27 cellular contexts compared by ENCODE assay signal in genomic region chr2:237872178-237872887, GRCh38. TPM values are rescaled to one million over a fixed set of nuclear protein-coding genes. Genes with fewer than 3 reads are reported as not detected.
DNase-seq lines count a peak whose midpoint lies in the region; ATAC-seq and TF ChIP-seq lines count a peak whose summit lies in the region.
"Had no signal": no experiment of that assay in that cellular context is flagged by ENCODE, and none has a peak within 500 bp of the region (broad histone marks: within the 10 kb centered on the region; RNA-seq: fewer than 3 reads in every experiment).

No MANE protein-coding gene starts in this region.

- no peak overlapping the region for H3K27ac Mint-ChIP-seq in natural killer cell treated with Interleukin-12 subunit alpha and Interleukin-12 subunit beta and Interleukin-15 and Interleukin-18, amount 100 ng/mL, for 72 hours

- TF ChIP-seq POLR2A in uterus (IDR thresholded peaks at IDR 0.05): no peak

- H3K4me1 Mint-ChIP-seq in natural killer cell treated with Interleukin-12 subunit alpha and Interleukin-12 subunit beta and Interleukin-15 and Interleukin-18, amount 100 ng/mL, for 72 hours (ENCODE audit: low read depth in 2 of 2): peaks cover 25 to 29% of the 10 kb centered on the region in 2 donors

- no peak overlapping the region for H3K4me3 Mint-ChIP-seq in natural killer cell treated with Interleukin-12 subunit alpha and Interleukin-12 subunit beta and Interleukin-15 and Interleukin-18, amount 100 ng/mL, for 72 hours
- H3K4me3 Mint-ChIP-seq: activated naive CD4-positive, alpha-beta T cell treated with anti-CD3 and anti-CD28 coated beads, Interleukin-2, amount 10 ng/mL, durations not matched to agents 7 days and 5 days; CD8-positive, alpha-beta memory T cell had no signal

- peak overlapping the region; percentile 70 for H3K27ac ChIP-seq in muscle layer of colon (ENCODE audit: low read depth, low read length)
- peak overlapping the region; percentile 98 to 100 for H3K27ac ChIP-seq in uterus
- H3K27ac ChIP-seq: cardiac muscle cell, suprapubic skin had no signal

- peaks cover 5% of the 10 kb centered on the region for H3K36me3 ChIP-seq in muscle layer of colon (ENCODE audit: insufficient read depth, low read length)
- no peaks in the 10 kb centered on the region for H3K36me3 ChIP-seq in uterus
- H3K36me3 ChIP-seq: cardiac muscle cell, suprapubic skin had no signal

- TF ChIP-seq CTCF in uterus (IDR thresholded peaks at IDR 0.05): no peak

- peaks cover 0 to 12% of the 10 kb centered on the region in 2 donors for H3K27me3 Mint-ChIP-seq in natural killer cell treated with Interleukin-12 subunit alpha and Interleukin-12 subunit beta and Interleukin-15 and Interleukin-18, amount 100 ng/mL, for 72 hours

- H3K9me3 ChIP-seq in muscle layer of colon (ENCODE audit: low read length) (no peaks in the 10 kb centered on the region), uterus (no peaks in the 10 kb centered on the region)
- H3K9me3 ChIP-seq: suprapubic skin had no signal

- no peak overlapping the region for H3K4me3 ChIP-seq in muscle layer of colon (ENCODE audit: low read depth in 1 of 2, low read length in 2 of 2)
- no peak overlapping the region for H3K4me3 ChIP-seq in uterus
- H3K4me3 ChIP-seq: cardiac muscle cell, smooth muscle cell, suprapubic skin had no signal

- H3K9ac ChIP-seq in muscle layer of colon (ENCODE audit: low read length): no peak overlapping the region

- peak; percentile 23 for DNase-seq in activated CD8-positive, alpha-beta memory T cell treated with anti-CD3 and anti-CD28 coated beads, Interleukin-2, amount 50 U/mL, for 48 hours
- DNase-seq in activated CD8-positive, alpha-beta memory T cell treated with anti-CD3 and anti-CD28 coated beads, Interleukin-2, amount 50 U/mL, for 4 hours: no peak
- DNase-seq in Right ventricle myocardium superior (no peak), uterus (peak in 1 of 2 donors; percentile 18), 8988T (no peak)
- no peak for DNase-seq in natural killer cell treated with Interleukin-12 subunit alpha and Interleukin-12 subunit beta and Interleukin-15 and Interleukin-18, amount 100 ng/mL, for 72 hours (ENCODE audit: low spot score)
- DNase-seq: activated CD4-positive, alpha-beta T cell treated with anti-CD3 and anti-CD28 coated beads, Interleukin-2, amount 50 U/mL, for 48 hours; activated CD4-positive, CD25-positive, alpha-beta regulatory T cell; activated naive CD4-positive, alpha-beta T cell treated with anti-CD3 and anti-CD28 coated beads, Interleukin-2, amount 10 ng/mL, durations not matched to agents 7 days and 5 days; AML-193; CD8-positive, alpha-beta memory T cell; NCI-H1105 treated with DMSO at 0.1 percent for 48 hours; NCI-H2081; NCI-H446; NCI-H82; nucleus accumbens; SIG-M5; SW 1271 had no signal

- H3K36me3 Mint-ChIP-seq in natural killer cell treated with Interleukin-12 subunit alpha and Interleukin-12 subunit beta and Interleukin-15 and Interleukin-18, amount 100 ng/mL, for 72 hours: no peaks in the 10 kb centered on the region

- ATAC-seq in Right ventricle myocardium superior (ENCODE audit: poor library complexity): peak; percentile 45
- no peak for ATAC-seq in GM21619 (IDR thresholded peaks at IDR 0.05; ENCODE audit: unreplicated experiment)
- no peak for ATAC-seq in natural killer cell treated with Interleukin-12 subunit alpha and Interleukin-12 subunit beta and Interleukin-15 and Interleukin-18, amount 100 ng/mL, for 72 hours
- ATAC-seq: HCT116 had no signal

- peaks cover 94% of the 10 kb centered on the region for H3K4me1 ChIP-seq in muscle layer of colon (ENCODE audit: insufficient read depth, low read length)
- peaks cover 29 to 49% of the 10 kb centered on the region in 2 donors for H3K4me1 ChIP-seq in uterus

- intact Hi-C loops in Right ventricle myocardium superior (cut with DNase I) (no loop called here), uterus (cut with DNase I; ENCODE audit: low total_unique reads) (no loop called here)

- H3K9me3 Mint-ChIP-seq in natural killer cell treated with Interleukin-12 subunit alpha and Interleukin-12 subunit beta and Interleukin-15 and Interleukin-18, amount 100 ng/mL, for 72 hours: no peaks in the 10 kb centered on the region
- H3K9me3 Mint-ChIP-seq: activated naive CD4-positive, alpha-beta T cell treated with anti-CD3 and anti-CD28 coated beads, Interleukin-2, amount 10 ng/mL, durations not matched to agents 7 days and 5 days; CD8-positive, alpha-beta memory T cell had no signal

- no peaks in the 10 kb centered on the region for H3K27me3 ChIP-seq in muscle layer of colon (ENCODE audit: control insufficient read depth in 1 of 2, insufficient read depth in 2 of 2, low read length in 2 of 2)
- H3K27me3 ChIP-seq in uterus: no peaks in the 10 kb centered on the region
- H3K27me3 ChIP-seq: cardiac muscle cell had no signal

RNA-seq across cellular contexts. Expression of gene RAMP1, which starts 12.9 kb away (rescaled TPM):
- total RNA-seq in Right ventricle myocardium superior (138 TPM), uterus (100 to 1,000 TPM in 3 of 4 donors, 10 to 100 TPM in 1; 44.1 to 591 (median 424) TPM)
- total RNA-seq in natural killer cell treated with Interleukin-12 subunit alpha and Interleukin-12 subunit beta and Interleukin-15 and Interleukin-18, amount 100 ng/mL, for 72 hours: 1 to 10 TPM; 1.5 to 7.4 TPM
- total RNA-seq: G401, OCI-LY7, pulmonary artery endothelial cell had no signal

Comparison
In these comparisons a context has a peak if more than half of its experiments do, and no peak if none do; other contexts are left out.
1. RNA of gene RAMP1, which starts 12.9 kb away (total RNA-seq): 44.1 to 591 TPM in uterus and 138 TPM in Right ventricle myocardium superior (single experiment); 1.5 to 7.4 TPM in natural killer cell treated with Interleukin-12 subunit alpha and Interleukin-12 subunit beta and Interleukin-15 and Interleukin-18, amount 100 ng/mL, for 72 hours; every median in the first group is over 4 times any median in the second.